Comparison of ENCODE assay signal across 1 cellular context in genomic region chr17:44200478-44201155, GRCh38.
TF ChIP-seq lines count a peak whose summit lies in the region.

No MANE protein-coding gene starts in this region.

TF ChIP-seq in K562, 482 proteins besides CTCF, POLR2A, EP300 and RAD21 (continued from another document and continues in another):
- no peak for TF ChIP-seq HES1 (IDR thresholded peaks at IDR 0.05; ENCODE audit: low read depth)
- no peak for TF ChIP-seq CREB3 (tag; conservative IDR thresholded peaks at IDR 0.05; ENCODE audit: low read depth)
- no peak for TF ChIP-seq GTF2B (IDR thresholded peaks at IDR 0.05; ENCODE audit: extremely low read depth, insufficient read length)
- TF ChIP-seq TAF7 (tag; IDR thresholded peaks at IDR 0.05), result no peak
- TF ChIP-seq NFRKB (IDR thresholded peaks at IDR 0.05; ENCODE audit: low read depth), result no peak
- peak; percentile 10; the same call in 1 of the 2 replicates for TF ChIP-seq L3MBTL2 (IDR thresholded peaks at IDR 0.05)
- TF ChIP-seq EP400 (IDR thresholded peaks at IDR 0.05), result peak; percentile 57; the same call in 1 of the 2 replicates
- peak; percentile 20 for TF ChIP-seq CCNT2 (IDR thresholded peaks at IDR 0.05; ENCODE audit: borderline replicate concordance, extremely low read depth, insufficient read length, low read depth, low read length)
- 0 out of 2 replicates have a peak, but pooled peaks have one; percentile 7 for TF ChIP-seq MAX (CRISPR knock-in tag; IDR thresholded peaks at IDR 0.05)
- no peak for TF ChIP-seq MYC (IDR thresholded peaks at IDR 0.05; ENCODE audit: low read depth, low read length)
- no peak for TF ChIP-seq MYC (CRISPR knock-in tag; IDR thresholded peaks at IDR 0.05; ENCODE audit: borderline replicate concordance, low read depth)
- TF ChIP-seq ELF1 (tag; IDR thresholded peaks at IDR 0.05), result no peak
- no peak for TF ChIP-seq C11orf30 (IDR thresholded peaks at IDR 0.05; ENCODE audit: low read depth)
- peak; percentile 55; the same call in 1 of the 2 replicates for TF ChIP-seq POLR2AphosphoS5 (IDR thresholded peaks at IDR 0.05; ENCODE audit: control insufficient read depth, insufficient read depth, low read depth, low read length)
- no peak for TF ChIP-seq MYNN (IDR thresholded peaks at IDR 0.05)
- TF ChIP-seq MYNN (CRISPR knock-in tag; IDR thresholded peaks at IDR 0.05), result no peak
- no peak for TF ChIP-seq NR4A1 (CRISPR knock-in tag; IDR thresholded peaks at IDR 0.05)
- no peak for TF ChIP-seq NR4A1 (tag; IDR thresholded peaks at IDR 0.05)
- no peak for TF ChIP-seq HNRNPLL (IDR thresholded peaks at IDR 0.05; ENCODE audit: low read depth, low read length, poor library complexity, severe bottlenecking)
- no peak for TF ChIP-seq BRF1 (IDR thresholded peaks at IDR 0.05; ENCODE audit: borderline replicate concordance, extremely low read depth, insufficient read length)
- no peak for TF ChIP-seq RFX1 (IDR thresholded peaks at IDR 0.05)
- no peak for TF ChIP-seq SRSF7 (optimal IDR thresholded peaks at IDR 0.05; ENCODE audit: low read depth, low read length)
- TF ChIP-seq, protein P1, sequence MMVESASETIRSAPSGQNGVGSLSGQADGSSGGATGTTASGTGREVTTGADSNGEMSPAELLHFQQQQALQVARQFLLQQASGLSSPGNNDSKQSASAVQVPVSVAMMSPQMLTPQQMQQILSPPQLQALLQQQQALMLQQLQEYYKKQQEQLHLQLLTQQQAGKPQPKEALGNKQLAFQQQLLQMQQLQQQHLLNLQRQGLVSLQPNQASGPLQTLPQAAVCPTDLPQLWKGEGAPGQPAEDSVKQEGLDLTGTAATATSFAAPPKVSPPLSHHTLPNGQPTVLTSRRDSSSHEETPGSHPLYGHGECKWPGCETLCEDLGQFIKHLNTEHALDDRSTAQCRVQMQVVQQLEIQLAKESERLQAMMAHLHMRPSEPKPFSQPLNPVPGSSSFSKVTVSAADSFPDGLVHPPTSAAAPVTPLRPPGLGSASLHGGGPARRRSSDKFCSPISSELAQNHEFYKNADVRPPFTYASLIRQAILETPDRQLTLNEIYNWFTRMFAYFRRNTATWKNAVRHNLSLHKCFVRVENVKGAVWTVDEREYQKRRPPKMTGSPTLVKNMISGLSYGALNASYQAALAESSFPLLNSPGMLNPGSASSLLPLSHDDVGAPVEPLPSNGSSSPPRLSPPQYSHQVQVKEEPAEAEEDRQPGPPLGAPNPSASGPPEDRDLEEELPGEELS (CRISPR knock-in tag; IDR thresholded peaks at IDR 0.05; ENCODE audit: borderline replicate concordance), result no peak
- no peak for TF ChIP-seq YBX1 (IDR thresholded peaks at IDR 0.05)
- no peak for TF ChIP-seq PTRF (tag; IDR thresholded peaks at IDR 0.05)
- no peak for TF ChIP-seq ZNF12 (CRISPR knock-in tag; IDR thresholded peaks at IDR 0.05)
- TF ChIP-seq COPS2 (conservative IDR thresholded peaks at IDR 0.05), result no peak
- no peak for TF ChIP-seq KDM1A (IDR thresholded peaks at IDR 0.05)
- no peak for TF ChIP-seq ZNF174 (CRISPR knock-in tag; IDR thresholded peaks at IDR 0.05)
- no peak for TF ChIP-seq SRF (CRISPR knock-in tag; IDR thresholded peaks at IDR 0.05)
- no peak for TF ChIP-seq ZNF830 (CRISPR knock-in tag; IDR thresholded peaks at IDR 0.05)
- TF ChIP-seq GABPB2 (CRISPR knock-in tag; conservative IDR thresholded peaks at IDR 0.05), result no peak
- no peak for TF ChIP-seq ZHX1 (conservative IDR thresholded peaks at IDR 0.05; ENCODE audit: low read length)
- TF ChIP-seq ATF1 (CRISPR knock-in tag; IDR thresholded peaks at IDR 0.05), result no peak
- 0 out of 2 replicates have a peak, but pooled peaks have one; percentile 33 for TF ChIP-seq ATF1 (tag; IDR thresholded peaks at IDR 0.05)
- no peak for TF ChIP-seq ERF (CRISPR knock-in tag; IDR thresholded peaks at IDR 0.05)
- peak; percentile 67 for TF ChIP-seq KDM5B (IDR thresholded peaks at IDR 0.05; ENCODE audit: insufficient replicate concordance, low read depth, low read length)
- no peak for TF ChIP-seq STAT5A (IDR thresholded peaks at IDR 0.05; ENCODE audit: borderline replicate concordance, low read length)
- no peak for TF ChIP-seq ZNF436 (CRISPR knock-in tag; IDR thresholded peaks at IDR 0.05)
- TF ChIP-seq KLF6 (CRISPR knock-in tag; IDR thresholded peaks at IDR 0.05; ENCODE audit: borderline replicate concordance), result no peak
- no peak for TF ChIP-seq HDAC3 (IDR thresholded peaks at IDR 0.05; ENCODE audit: borderline replicate concordance, partially characterized antibody)
- peak; percentile 46 for TF ChIP-seq POLR2B (IDR thresholded peaks at IDR 0.05; ENCODE audit: low read depth, partially characterized antibody)
- 0 out of 2 replicates have a peak, but pooled peaks have one; percentile 11 for TF ChIP-seq ATF7 (IDR thresholded peaks at IDR 0.05)
- TF ChIP-seq MAFF (IDR thresholded peaks at IDR 0.05; ENCODE audit: low read length), result no peak
- TF ChIP-seq, protein P2, sequence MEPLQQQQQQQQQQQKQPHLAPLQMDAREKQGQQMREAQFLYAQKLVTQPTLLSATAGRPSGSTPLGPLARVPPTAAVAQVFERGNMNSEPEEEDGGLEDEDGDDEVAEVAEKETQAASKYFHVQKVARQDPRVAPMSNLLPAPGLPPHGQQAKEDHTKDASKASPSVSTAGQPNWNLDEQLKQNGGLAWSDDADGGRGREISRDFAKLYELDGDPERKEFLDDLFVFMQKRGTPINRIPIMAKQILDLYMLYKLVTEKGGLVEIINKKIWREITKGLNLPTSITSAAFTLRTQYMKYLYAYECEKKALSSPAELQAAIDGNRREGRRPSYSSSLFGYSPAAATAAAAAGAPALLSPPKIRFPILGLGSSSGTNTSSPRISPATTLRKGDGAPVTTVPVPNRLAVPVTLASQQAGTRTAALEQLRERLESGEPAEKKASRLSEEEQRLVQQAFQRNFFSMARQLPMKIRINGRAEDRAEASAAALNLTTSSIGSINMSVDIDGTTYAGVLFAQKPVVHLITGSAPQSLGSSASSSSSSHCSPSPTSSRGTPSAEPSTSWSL (CRISPR knock-in tag; IDR thresholded peaks at IDR 0.05; ENCODE audit: borderline replicate concordance), result no peak
- TF ChIP-seq MECOM (CRISPR knock-in tag; IDR thresholded peaks at IDR 0.05), result no peak
- TF ChIP-seq GTF2A2 (tag; IDR thresholded peaks at IDR 0.05), result no peak
- no peak for TF ChIP-seq NCOA2 (IDR thresholded peaks at IDR 0.05; ENCODE audit: partially characterized antibody in 2 of 2)
- no peak for TF ChIP-seq RBBP5 (IDR thresholded peaks at IDR 0.05; ENCODE audit: borderline replicate concordance, insufficient read depth, low read length, poor library complexity, severe bottlenecking)
- no peak for TF ChIP-seq SFPQ (IDR thresholded peaks at IDR 0.05; ENCODE audit: low read depth, low read length)
- TF ChIP-seq SREBF1 (IDR thresholded peaks at IDR 0.05; ENCODE audit: borderline replicate concordance, low read depth, low read length), result no peak
- TF ChIP-seq, protein P3, sequence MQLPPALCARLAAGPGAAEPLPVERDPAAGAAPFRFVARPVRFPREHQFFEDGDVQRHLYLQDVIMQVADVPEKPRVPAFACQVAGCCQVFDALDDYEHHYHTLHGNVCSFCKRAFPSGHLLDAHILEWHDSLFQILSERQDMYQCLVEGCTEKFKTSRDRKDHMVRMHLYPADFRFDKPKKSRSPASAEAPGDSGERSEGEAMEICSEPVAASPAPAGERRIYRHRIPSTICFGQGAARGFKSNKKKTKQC (CRISPR knock-in tag; IDR thresholded peaks at IDR 0.05), result 0 out of 2 replicates have a peak, but pooled peaks have one; percentile 22
- no peak for TF ChIP-seq REST (CRISPR knock-in tag; IDR thresholded peaks at IDR 0.05; ENCODE audit: low read depth)
- no peak for TF ChIP-seq ZNF780A (CRISPR knock-in tag; IDR thresholded peaks at IDR 0.05)
- no peak for TF ChIP-seq ZNF507 (tag; conservative IDR thresholded peaks at IDR 0.05)
- TF ChIP-seq SP1 (CRISPR knock-in tag; IDR thresholded peaks at IDR 0.05), result no peak; the same call in 1 of the 2 replicates
- TF ChIP-seq NRF1 (conservative IDR thresholded peaks at IDR 0.05 in 1 of 2, IDR thresholded peaks at IDR 0.05 in 1 of 2), result no peak
- no peak for TF ChIP-seq KLF10 (CRISPR knock-in tag; IDR thresholded peaks at IDR 0.05)
- no peak for TF ChIP-seq E2F3 (CRISPR knock-in tag; IDR thresholded peaks at IDR 0.05)
- no peak for TF ChIP-seq HIVEP1 (CRISPR knock-in tag; IDR thresholded peaks at IDR 0.05)
